ENCODE assay signal across 25 cellular contexts in the genomic region with DNA sequence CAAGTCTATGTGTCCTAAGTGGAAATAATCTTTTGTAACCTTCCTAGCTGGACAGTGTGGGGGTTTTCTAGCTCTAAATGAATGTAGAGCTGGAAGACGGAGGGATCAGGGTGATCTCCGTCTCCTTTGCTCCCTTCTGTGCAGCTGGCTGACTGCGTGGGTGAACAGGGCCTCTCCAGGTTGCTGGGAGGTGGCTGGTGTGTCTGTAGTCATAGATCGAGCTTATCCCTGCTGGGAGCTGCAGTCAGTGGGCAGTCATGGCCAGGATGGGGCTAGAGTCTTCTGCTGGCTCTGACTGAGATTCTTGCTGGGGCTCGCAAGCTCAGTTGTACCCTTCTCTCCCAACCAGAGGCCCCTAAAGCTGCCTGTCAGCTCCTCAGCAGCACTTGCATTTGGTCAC.
"Had no signal": no experiment of that assay in that cellular context is flagged by ENCODE, and none has a peak within 500 bp of the region (broad histone marks: within the 10 kb centered on the region; RNA-seq: fewer than 3 reads in every experiment).

No MANE protein-coding gene starts in this region.

- H3K27me3 ChIP-seq: body of pancreas, cardiac muscle cell, gastroesophageal sphincter, tibial artery had no signal

- H3K9me3 Mint-ChIP-seq: activated B cell treated with CpG ODN at 0.5 μM for 24 hours; activated naive CD4-positive, alpha-beta T cell treated with anti-CD3 and anti-CD28 coated beads, Interleukin-2, amount 10 ng/mL, durations not matched to agents 7 days and 5 days; stimulated activated naive CD8-positive, alpha-beta T cell treated with anti-CD3 and anti-CD28 coated beads, Interleukin-15, Interleukin-2, amounts not matched to agents 100 ng/mL and 50 ng/mL, for 24 hours had no signal

- DNase-seq: activated B cell treated with CpG ODN at 0.5 μM for 24 hours; activated CD4-positive, alpha-beta T cell treated with anti-CD3 and anti-CD28 coated beads for 4 hours; activated CD4-positive, alpha-beta T cell treated with anti-CD3 and anti-CD28 coated beads, Interleukin-2, amount 50 U/mL, for 48 hours; activated effector memory CD4-positive, alpha-beta T cell treated with anti-CD3 and anti-CD28 coated beads, Interleukin-2, amount 50 U/mL, for 16 hours; activated naive CD4-positive, alpha-beta T cell treated with anti-CD3 and anti-CD28 coated beads, Interleukin-2, amount 10 ng/mL, durations not matched to agents 7 days and 5 days; anterior cingulate cortex; body of pancreas; cortex of kidney; head of caudate nucleus; islet precursor cell; left cardiac atrium; mesenchymal stem cell; nucleus accumbens; right cardiac atrium; stimulated activated CD4-positive, alpha-beta T cell treated with anti-CD3 and anti-CD28 coated beads, Interleukin-1b, Interleukin-23, amount 100 ng/mL, for 48 hours; substantia nigra; SW 1271; T-helper 17 cell; tibial artery had no signal

- H3K27ac Mint-ChIP-seq: activated B cell treated with CpG ODN at 0.5 μM for 24 hours; activated naive CD4-positive, alpha-beta T cell treated with anti-CD3 and anti-CD28 coated beads, Interleukin-2, amount 10 ng/mL, durations not matched to agents 7 days and 5 days; stimulated activated naive CD8-positive, alpha-beta T cell treated with anti-CD3 and anti-CD28 coated beads, Interleukin-15, Interleukin-2, amounts not matched to agents 100 ng/mL and 50 ng/mL, for 24 hours; T-helper 17 cell had no signal

- H3K4me3 Mint-ChIP-seq: activated B cell treated with CpG ODN at 0.5 μM for 24 hours; activated naive CD4-positive, alpha-beta T cell treated with anti-CD3 and anti-CD28 coated beads, Interleukin-2, amount 10 ng/mL, durations not matched to agents 7 days and 5 days; stimulated activated naive CD8-positive, alpha-beta T cell treated with anti-CD3 and anti-CD28 coated beads, Interleukin-15, Interleukin-2, amounts not matched to agents 100 ng/mL and 50 ng/mL, for 24 hours; T-helper 17 cell had no signal

- H3K27me3 Mint-ChIP-seq: activated B cell treated with CpG ODN at 0.5 μM for 24 hours; activated naive CD4-positive, alpha-beta T cell treated with anti-CD3 and anti-CD28 coated beads, Interleukin-2, amount 10 ng/mL, durations not matched to agents 7 days and 5 days; stimulated activated naive CD8-positive, alpha-beta T cell treated with anti-CD3 and anti-CD28 coated beads, Interleukin-15, Interleukin-2, amounts not matched to agents 100 ng/mL and 50 ng/mL, for 24 hours; T-helper 17 cell had no signal

- H3K27ac ChIP-seq: body of pancreas, cardiac muscle cell, epithelial cell of prostate, gastroesophageal sphincter, parathyroid adenoma, skin epidermis, tibial artery had no signal

- H3K9me3 ChIP-seq: body of pancreas, gastroesophageal sphincter, tibial artery had no signal

- ATAC-seq: body of pancreas, gastroesophageal sphincter, left cardiac atrium, right cardiac atrium, T-helper 17 cell had no signal

- H3K4me1 ChIP-seq: parathyroid adenoma had no signal

- H3K4me3 ChIP-seq: body of pancreas, cardiac muscle cell, gastroesophageal sphincter, skin epidermis, tibial artery had no signal
